1 cellular context compared by ENCODE assay signal in the genomic region with DNA sequence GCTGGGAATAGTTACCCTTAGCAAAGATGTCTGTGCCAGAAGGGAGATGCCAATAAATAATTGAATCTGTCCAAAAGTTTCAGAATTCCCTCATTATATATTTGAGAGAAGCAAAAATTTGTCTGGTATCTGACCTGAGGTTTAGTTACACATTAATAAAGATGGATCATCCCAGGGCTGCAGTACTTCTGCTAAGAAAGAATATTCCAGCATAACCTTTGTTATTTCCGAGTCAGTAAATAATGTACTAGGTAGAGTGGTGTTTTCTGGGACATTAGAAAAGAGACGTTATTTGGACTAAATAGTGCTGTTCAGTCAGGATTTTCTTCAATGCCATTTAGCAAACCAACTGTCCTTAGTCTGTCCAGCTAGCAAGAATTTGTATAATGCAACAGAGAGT.
TF ChIP-seq lines count a peak whose summit lies in the region.

No MANE protein-coding gene starts in this region.

TF ChIP-seq in liver, 16 proteins besides CTCF, POLR2A, EP300 and RAD21 (continued from another document):
- TF ChIP-seq, protein P1, sequence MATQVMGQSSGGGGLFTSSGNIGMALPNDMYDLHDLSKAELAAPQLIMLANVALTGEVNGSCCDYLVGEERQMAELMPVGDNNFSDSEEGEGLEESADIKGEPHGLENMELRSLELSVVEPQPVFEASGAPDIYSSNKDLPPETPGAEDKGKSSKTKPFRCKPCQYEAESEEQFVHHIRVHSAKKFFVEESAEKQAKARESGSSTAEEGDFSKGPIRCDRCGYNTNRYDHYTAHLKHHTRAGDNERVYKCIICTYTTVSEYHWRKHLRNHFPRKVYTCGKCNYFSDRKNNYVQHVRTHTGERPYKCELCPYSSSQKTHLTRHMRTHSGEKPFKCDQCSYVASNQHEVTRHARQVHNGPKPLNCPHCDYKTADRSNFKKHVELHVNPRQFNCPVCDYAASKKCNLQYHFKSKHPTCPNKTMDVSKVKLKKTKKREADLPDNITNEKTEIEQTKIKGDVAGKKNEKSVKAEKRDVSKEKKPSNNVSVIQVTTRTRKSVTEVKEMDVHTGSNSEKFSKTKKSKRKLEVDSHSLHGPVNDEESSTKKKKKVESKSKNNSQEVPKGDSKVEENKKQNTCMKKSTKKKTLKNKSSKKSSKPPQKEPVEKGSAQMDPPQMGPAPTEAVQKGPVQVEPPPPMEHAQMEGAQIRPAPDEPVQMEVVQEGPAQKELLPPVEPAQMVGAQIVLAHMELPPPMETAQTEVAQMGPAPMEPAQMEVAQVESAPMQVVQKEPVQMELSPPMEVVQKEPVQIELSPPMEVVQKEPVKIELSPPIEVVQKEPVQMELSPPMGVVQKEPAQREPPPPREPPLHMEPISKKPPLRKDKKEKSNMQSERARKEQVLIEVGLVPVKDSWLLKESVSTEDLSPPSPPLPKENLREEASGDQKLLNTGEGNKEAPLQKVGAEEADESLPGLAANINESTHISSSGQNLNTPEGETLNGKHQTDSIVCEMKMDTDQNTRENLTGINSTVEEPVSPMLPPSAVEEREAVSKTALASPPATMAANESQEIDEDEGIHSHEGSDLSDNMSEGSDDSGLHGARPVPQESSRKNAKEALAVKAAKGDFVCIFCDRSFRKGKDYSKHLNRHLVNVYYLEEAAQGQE (IDR thresholded peaks at IDR 0.05) = peak; percentile 28
- TF ChIP-seq NR2F2 (IDR thresholded peaks at IDR 0.05) (no peak), RXRA (IDR thresholded peaks at IDR 0.05) (peak; percentile 19 to 32), GABPA (IDR thresholded peaks at IDR 0.05 in 1 of 2, conservative IDR thresholded peaks at IDR 0.05 in 1 of 2) (no peak)
- TF ChIP-seq, protein P2, sequence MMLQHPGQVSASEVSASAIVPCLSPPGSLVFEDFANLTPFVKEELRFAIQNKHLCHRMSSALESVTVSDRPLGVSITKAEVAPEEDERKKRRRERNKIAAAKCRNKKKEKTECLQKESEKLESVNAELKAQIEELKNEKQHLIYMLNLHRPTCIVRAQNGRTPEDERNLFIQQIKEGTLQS (IDR thresholded peaks at IDR 0.05) = no peak
- TF ChIP-seq, protein P3, sequence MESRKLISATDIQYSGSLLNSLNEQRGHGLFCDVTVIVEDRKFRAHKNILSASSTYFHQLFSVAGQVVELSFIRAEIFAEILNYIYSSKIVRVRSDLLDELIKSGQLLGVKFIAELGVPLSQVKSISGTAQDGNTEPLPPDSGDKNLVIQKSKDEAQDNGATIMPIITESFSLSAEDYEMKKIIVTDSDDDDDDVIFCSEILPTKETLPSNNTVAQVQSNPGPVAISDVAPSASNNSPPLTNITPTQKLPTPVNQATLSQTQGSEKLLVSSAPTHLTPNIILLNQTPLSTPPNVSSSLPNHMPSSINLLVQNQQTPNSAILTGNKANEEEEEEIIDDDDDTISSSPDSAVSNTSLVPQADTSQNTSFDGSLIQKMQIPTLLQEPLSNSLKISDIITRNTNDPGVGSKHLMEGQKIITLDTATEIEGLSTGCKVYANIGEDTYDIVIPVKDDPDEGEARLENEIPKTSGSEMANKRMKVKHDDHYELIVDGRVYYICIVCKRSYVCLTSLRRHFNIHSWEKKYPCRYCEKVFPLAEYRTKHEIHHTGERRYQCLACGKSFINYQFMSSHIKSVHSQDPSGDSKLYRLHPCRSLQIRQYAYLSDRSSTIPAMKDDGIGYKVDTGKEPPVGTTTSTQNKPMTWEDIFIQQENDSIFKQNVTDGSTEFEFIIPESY (IDR thresholded peaks at IDR 0.05) = peak; percentile 25
TF ChIP-seq in liver: peak in this region for 4.
